Comparison of ENCODE assay signal across 8 cellular contexts in the genomic region with DNA sequence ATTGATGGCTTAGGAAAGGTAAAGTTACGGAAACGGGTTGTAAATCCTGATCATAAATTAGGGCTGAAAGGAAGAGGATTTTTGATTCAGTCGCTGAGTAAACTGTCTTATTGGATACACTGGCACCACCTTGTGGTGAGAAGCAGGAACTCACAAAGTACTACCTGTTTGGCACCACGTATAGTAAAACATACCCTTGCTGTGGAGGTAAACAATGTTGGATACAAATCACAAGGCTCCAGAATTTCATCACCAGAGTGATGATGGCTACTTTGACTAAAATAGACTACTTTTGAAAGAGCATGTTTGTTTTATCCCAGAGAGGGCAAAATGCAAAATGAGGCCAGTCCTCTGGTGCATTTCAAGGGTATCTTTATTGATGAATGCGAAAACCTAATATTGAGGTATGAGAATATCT.
DNase-seq lines count a peak whose midpoint lies in the region; ATAC-seq and TF ChIP-seq lines count a peak whose summit lies in the region.

No MANE protein-coding gene starts in this region.

- H3K4me1 ChIP-seq in colonic mucosa (no peaks in the 10 kb centered on the region), lower lobe of right lung (no peaks in the 10 kb centered on the region), suprapubic skin (peaks cover 3% of the 10 kb centered on the region)

- peak; percentile 91 for ATAC-seq in GM18498 (IDR thresholded peaks at IDR 0.05; ENCODE audit: unreplicated experiment)
- ATAC-seq in HG02642 (IDR thresholded peaks at IDR 0.05; ENCODE audit: poor library complexity, unreplicated experiment) = peak; percentile 73
- peak; percentile 72 to 77 for ATAC-seq in lower lobe of right lung

- TF ChIP-seq CTCF in AG09309 (IDR thresholded peaks at IDR 0.05; ENCODE audit: control insufficient read depth, insufficient read depth, low read depth, low read length, missing control alignments) (peak; percentile 77), colonic mucosa (IDR thresholded peaks at IDR 0.05) (peak; percentile 64), lower lobe of right lung (IDR thresholded peaks at IDR 0.05) (peak; percentile 78), suprapubic skin (IDR thresholded peaks at IDR 0.05) (peak; percentile 18 to 69)

- TF ChIP-seq EP300 in suprapubic skin (IDR thresholded peaks at IDR 0.05) = no peak

- H3K27ac ChIP-seq in colonic mucosa (no peak overlapping the region), lower lobe of right lung (no peak overlapping the region), suprapubic skin (no peak overlapping the region)

- in situ Hi-C loops in SK-MEL-5 (cut with HindIII; ENCODE audit: low pct_unique_long_range_greater_than_20kb, low sequenced_read_pairs) = no loop called here

- no peak for TF ChIP-seq POLR2A in suprapubic skin (IDR thresholded peaks at IDR 0.05)

- 21% methylated on average over 5 of the region's 5 CpGs for WGBS in suprapubic skin

- no peak overlapping the region for H3K9ac ChIP-seq in colonic mucosa (ENCODE audit: low read depth in 2 of 2, low read length in 2 of 2)

- H3K36me3 ChIP-seq in colonic mucosa (no peaks in the 10 kb centered on the region), lower lobe of right lung (no peaks in the 10 kb centered on the region), suprapubic skin (no peaks in the 10 kb centered on the region)

- intact Hi-C loops in colonic mucosa (cut with DNase I) = no loop called here
- intact Hi-C loops in lower lobe of right lung (cut with DNase I) = no loop called here

- DNase-seq in AG09309 (ENCODE audit: low read depth) (peak; percentile 17), NAMALWA (ENCODE audit: low spot score) (peak; percentile 71), SK-MEL-5 (ENCODE audit: low read depth, low spot score) (peak; percentile 74), colonic mucosa (peak; percentile 33), lower lobe of right lung (no peak), suprapubic skin (ENCODE audit: low spot score in 2 of 2) (no peak)

- H3K4me3 ChIP-seq in AG09309 (ENCODE audit: control insufficient read depth, low read depth, low read length) = no peak overlapping the region
- H3K4me3 ChIP-seq in colonic mucosa = no peak overlapping the region
- H3K4me3 ChIP-seq in lower lobe of right lung = no peak overlapping the region
- no peak overlapping the region for H3K4me3 ChIP-seq in suprapubic skin

- H3K9me3 ChIP-seq in colonic mucosa (no peaks in the 10 kb centered on the region), lower lobe of right lung (no peaks in the 10 kb centered on the region), suprapubic skin (no peaks in the 10 kb centered on the region)

- no peaks in the 10 kb centered on the region for H3K27me3 ChIP-seq in colonic mucosa
- no peaks in the 10 kb centered on the region for H3K27me3 ChIP-seq in lower lobe of right lung (ENCODE audit: low read depth)
- H3K27me3 ChIP-seq in suprapubic skin = no peaks in the 10 kb centered on the region

Comparison
In these comparisons a context has a peak if more than half of its experiments do, and no peak if none do; other contexts are left out.
1. DNase-seq: peak in AG09309 (single experiment), NAMALWA (single experiment), SK-MEL-5 (single experiment) and colonic mucosa (single experiment); none in lower lobe of right lung (single experiment) and suprapubic skin (0 of 2).
2. Peak in every context shown above with its lines, with median percentiles within 50 percentile points of each other: CTCF ChIP-seq and ATAC-seq.